1 cellular context compared by ENCODE assay signal in the genomic region with DNA sequence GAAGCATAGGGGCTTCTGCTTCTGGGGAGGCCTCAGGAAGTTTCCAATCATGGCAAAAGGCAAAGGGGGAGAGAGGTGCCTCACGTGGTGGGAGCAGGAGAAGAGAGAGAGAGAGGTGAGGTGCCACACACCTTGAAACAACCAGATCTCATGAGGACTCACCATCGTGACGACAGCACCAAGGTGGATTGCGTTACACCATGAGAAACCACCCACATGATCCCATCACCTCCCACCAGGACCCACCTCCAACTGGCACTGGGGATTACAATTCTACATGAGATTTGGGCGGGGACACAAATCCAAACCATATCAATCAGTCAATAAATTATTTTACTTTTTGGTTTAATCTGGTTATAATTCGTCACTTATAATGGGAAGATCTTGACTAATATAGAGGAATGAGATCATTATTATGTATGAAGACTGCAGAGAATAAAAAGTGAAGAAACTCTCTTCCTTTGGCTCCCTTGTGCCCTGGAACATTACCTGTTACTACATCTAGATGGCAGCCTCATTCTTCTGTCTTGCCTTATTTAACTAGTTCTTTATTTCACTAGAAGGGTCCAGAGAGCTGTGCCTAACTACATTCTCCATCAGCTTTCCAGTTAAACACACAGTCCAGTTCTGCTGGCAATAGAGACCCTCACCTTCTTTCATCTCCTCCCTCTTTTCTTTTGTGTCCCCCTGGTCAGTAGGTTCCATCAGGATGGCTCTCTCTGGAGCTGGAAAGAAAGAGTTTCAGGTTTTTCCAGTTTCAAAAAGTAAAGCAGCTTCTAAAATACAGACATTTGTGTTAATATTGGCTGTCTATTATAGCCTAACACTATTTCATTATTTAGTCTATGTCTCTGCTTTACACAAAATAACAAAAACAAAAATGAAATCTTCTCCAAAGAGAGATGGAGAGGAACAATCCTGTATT.
TF ChIP-seq lines count a peak whose summit lies in the region.

No MANE protein-coding gene starts in this region.

TF ChIP-seq in endothelial cell of umbilical vein, 7 proteins besides CTCF, POLR2A, EP300 and RAD21 (continued from another document):
- TF ChIP-seq GATA2 (IDR thresholded peaks at IDR 0.05; ENCODE audit: insufficient read depth, insufficient read length, low read depth, low read length), result no peak
